ENCODE assay signal across 8 cellular contexts in genomic region chr13:102798653-102799543, GRCh38. TPM values are rescaled to one million over a fixed set of nuclear protein-coding genes. Genes with fewer than 3 reads are reported as not detected.
DNase-seq lines count a peak whose midpoint lies in the region; ATAC-seq and TF ChIP-seq lines count a peak whose summit lies in the region.

Gene BIVM (plus strand): TSS chr13:102799119. CDS start chr13:102807268, 8,149 bp downstream.
Gene POGLUT2 (minus strand): TSS chr13:102798976. CDS start chr13:102798670, 306 bp downstream.

- peak within 1 kb of the TSS; percentile 87 for H3K27ac Mint-ChIP-seq in T-helper 1 cell treated with Interleukin-12 subunit alpha and Interleukin-12 subunit beta and Interleukin-4 antibody, amounts not matched to agents 30 μg/mL and 1 μg/mL, for 36 hours

- no peak for TF ChIP-seq CTCF in GM13976 (IDR thresholded peaks at IDR 0.05; ENCODE audit: borderline replicate concordance, control extremely low read depth, extremely low read depth, insufficient read depth, missing control alignments)
- peak in 1 of 3 experiments; percentile 6 for TF ChIP-seq CTCF in vagina (IDR thresholded peaks at IDR 0.05)

- peaks cover 6% of the 10 kb centered on the region for H3K4me1 ChIP-seq in vagina

- H3K27ac ChIP-seq in vagina: peak within 1 kb of the TSS; percentile 78

- in situ Hi-C loops in GM13976 (cut with MboI; ENCODE audit: low sequenced_read_pairs, unreplicated experiment): no loop called here

- ATAC-seq in HG02798 (IDR thresholded peaks at IDR 0.05; ENCODE audit: poor library complexity, unreplicated experiment) (peak; percentile 82), left cardiac atrium (peak; percentile 95 to 96)

- peak within 1 kb of the TSS; percentile 90 for H3K4me3 Mint-ChIP-seq in T-helper 1 cell treated with Interleukin-12 subunit alpha and Interleukin-12 subunit beta and Interleukin-4 antibody, amounts not matched to agents 30 μg/mL and 1 μg/mL, for 36 hours

- TF ChIP-seq POLR2A in vagina (IDR thresholded peaks at IDR 0.05): no peak

- no peaks in the 10 kb centered on the region for H3K27me3 Mint-ChIP-seq in T-helper 1 cell treated with Interleukin-12 subunit alpha and Interleukin-12 subunit beta and Interleukin-4 antibody, amounts not matched to agents 30 μg/mL and 1 μg/mL, for 36 hours (ENCODE audit: low read depth)

- no peaks in the 10 kb centered on the region for H3K36me3 ChIP-seq in vagina

- peaks cover 27% of the 10 kb centered on the region for H3K4me1 Mint-ChIP-seq in T-helper 1 cell treated with Interleukin-12 subunit alpha and Interleukin-12 subunit beta and Interleukin-4 antibody, amounts not matched to agents 30 μg/mL and 1 μg/mL, for 36 hours (ENCODE audit: low read depth)

- DNase-seq in GM13976 (ENCODE audit: low spot score) (peak; percentile 95), NCI-H1436 treated with DMSO at 0.1 percent for 48 hours (lab: John Stamatoyannopoulos, UW) (peak; percentile 28), amygdala (lab: John Stamatoyannopoulos, UW) (peak; percentile 20 to 92 (median 80)), left cardiac atrium (peak; percentile 94), pons (ENCODE audit: low spot score) (peak; percentile 84), vagina (ENCODE audit: extremely low spot score in 2 of 2) (peak in 1 of 2 donors; percentile 94)

- H3K4me3 ChIP-seq in vagina: peak within 1 kb of the TSS; percentile 65 to 80

- H3K9me3 ChIP-seq in vagina: no peaks in the 10 kb centered on the region

- no peaks in the 10 kb centered on the region for H3K9me3 Mint-ChIP-seq in T-helper 1 cell treated with Interleukin-12 subunit alpha and Interleukin-12 subunit beta and Interleukin-4 antibody, amounts not matched to agents 30 μg/mL and 1 μg/mL, for 36 hours

- intact Hi-C loops in left cardiac atrium (cut with DNase I): no loop called here
- intact Hi-C loops in vagina (cut with DNase I): no loop called here

- H3K27me3 ChIP-seq in vagina: no peaks in the 10 kb centered on the region

- peaks cover 6% of the 10 kb centered on the region for H3K36me3 Mint-ChIP-seq in T-helper 1 cell treated with Interleukin-12 subunit alpha and Interleukin-12 subunit beta and Interleukin-4 antibody, amounts not matched to agents 30 μg/mL and 1 μg/mL, for 36 hours (ENCODE audit: low read depth)

RNA-seq across cellular contexts. Expression of gene BIVM, which starts in this region (rescaled TPM):
- total RNA-seq in left cardiac atrium: 10 to 100 TPM; 27.7 to 29.1 TPM
- total RNA-seq in vagina: 12.3 TPM

RNA-seq across cellular contexts. Expression of gene POGLUT2, which starts in this region (rescaled TPM):
- total RNA-seq in left cardiac atrium: 1 to 10 TPM; 4.0 to 4.3 TPM
- 5.4 TPM for total RNA-seq in vagina
